In genomic region chr14:57391609-57392195, GRCh38 we compare ENCODE assay signal across 8 cellular contexts. TPM values are rescaled to one million over a fixed set of nuclear protein-coding genes. Genes with fewer than 3 reads are reported as not detected.
DNase-seq lines count a peak whose midpoint lies in the region; ATAC-seq and TF ChIP-seq lines count a peak whose summit lies in the region.

No MANE protein-coding gene starts in this region.

- no peak for TF ChIP-seq POLR2A in gastrocnemius medialis (IDR thresholded peaks at IDR 0.05)

- H3K4me3 Mint-ChIP-seq in T-helper 1 cell treated with Interleukin-12 subunit alpha and Interleukin-12 subunit beta and Interleukin-4 antibody, amounts not matched to agents 30 μg/mL and 1 μg/mL, for 36 hours: peak overlapping the region; percentile 82

- no peak for ATAC-seq in gastrocnemius medialis
- ATAC-seq in HG03439 (IDR thresholded peaks at IDR 0.05; ENCODE audit: unreplicated experiment): no peak

- H3K27ac ChIP-seq in gastrocnemius medialis: peak overlapping the region; percentile 84 to 91 (median 88)

- no peaks in the 10 kb centered on the region for H3K27me3 Mint-ChIP-seq in T-helper 1 cell treated with Interleukin-12 subunit alpha and Interleukin-12 subunit beta and Interleukin-4 antibody, amounts not matched to agents 30 μg/mL and 1 μg/mL, for 36 hours (ENCODE audit: low read depth)

- H3K27ac Mint-ChIP-seq in T-helper 1 cell treated with Interleukin-12 subunit alpha and Interleukin-12 subunit beta and Interleukin-4 antibody, amounts not matched to agents 30 μg/mL and 1 μg/mL, for 36 hours: peak overlapping the region; percentile 49

- peaks cover 13% of the 10 kb centered on the region for H3K36me3 Mint-ChIP-seq in T-helper 1 cell treated with Interleukin-12 subunit alpha and Interleukin-12 subunit beta and Interleukin-4 antibody, amounts not matched to agents 30 μg/mL and 1 μg/mL, for 36 hours (ENCODE audit: low read depth)

- H3K4me3 ChIP-seq in foreskin fibroblast (ENCODE audit: low read depth in 1 of 2, low read length in 2 of 2): peak overlapping the region; percentile 72 to 82
- H3K4me3 ChIP-seq in gastrocnemius medialis: peak overlapping the region; percentile 82 to 99 (median 88)

- intact Hi-C loops in gastrocnemius medialis (cut with DNase I; ENCODE audit: low total_unique reads): no loop called here

- in situ Hi-C loops in gastrocnemius medialis (cut with MboI; ENCODE audit: low sequenced_read_pairs in 4 of 4): no loop called here

- TF ChIP-seq CTCF in foreskin fibroblast (IDR thresholded peaks at IDR 0.05; ENCODE audit: low read depth, low read length): no peak
- TF ChIP-seq CTCF in gastrocnemius medialis (IDR thresholded peaks at IDR 0.05 in 4 of 5, conservative IDR thresholded peaks at IDR 0.05 in 1 of 5): no peak

- no peaks in the 10 kb centered on the region for H3K9me3 ChIP-seq in gastrocnemius medialis

- H3K4me1 ChIP-seq in gastrocnemius medialis: peaks cover 41 to 53% of the 10 kb centered on the region in 2 donors

- no peaks in the 10 kb centered on the region for H3K9me3 Mint-ChIP-seq in T-helper 1 cell treated with Interleukin-12 subunit alpha and Interleukin-12 subunit beta and Interleukin-4 antibody, amounts not matched to agents 30 μg/mL and 1 μg/mL, for 36 hours

- no peaks in the 10 kb centered on the region for H3K36me3 ChIP-seq in gastrocnemius medialis

- DNase-seq in NCI-H748 (lab: John Stamatoyannopoulos, UW; ENCODE audit: unreplicated experiment) (peak; percentile 52), NCI-H748 treated with DMSO at 0.1 percent for 48 hours (lab: John Stamatoyannopoulos, UW) (no peak), foreskin fibroblast (peak in 1 of 2 donors; percentile 19), gastrocnemius medialis (no peak), cerebellar nuclear complex (lab: John Stamatoyannopoulos, UW) (no peak), NCI-H1694 (lab: John Stamatoyannopoulos, UW) (no peak)

- H3K27me3 ChIP-seq in gastrocnemius medialis: no peaks in the 10 kb centered on the region

- H3K4me1 Mint-ChIP-seq in T-helper 1 cell treated with Interleukin-12 subunit alpha and Interleukin-12 subunit beta and Interleukin-4 antibody, amounts not matched to agents 30 μg/mL and 1 μg/mL, for 36 hours (ENCODE audit: low read depth): peaks cover 34% of the 10 kb centered on the region

RNA-seq across cellular contexts. Expression of gene NAA30, which starts 1.3 kb away (rescaled TPM):
- 10 to 100 TPM; 30.9 to 53.7 (median 38.6) TPM for total RNA-seq in gastrocnemius medialis
